In genomic region chr2:23791030-23791429, GRCh38 we compare ENCODE assay signal across 13 cellular contexts.
A peak's percentile ranks its signal among the peaks of the same experiment; 100 is the strongest.
DNase-seq lines count a peak whose midpoint lies in the region; ATAC-seq, FAIRE-seq and TF ChIP-seq lines count a peak whose summit lies in the region.
"Had no signal": no experiment of that assay in that cellular context is flagged by ENCODE, and none has a peak within 500 bp of the region (broad histone marks: within the 10 kb centered on the region; RNA-seq: fewer than 3 reads in every experiment).

No MANE protein-coding gene starts in this region.

- TF ChIP-seq CTCF in endothelial cell of umbilical vein (IDR thresholded peaks at IDR 0.05; ENCODE audit: extremely low read depth in 1 of 2, insufficient read depth in 1 of 2, low read depth in 1 of 2, low read length in 2 of 2) = no peak
- no peak for TF ChIP-seq CTCF in vagina (IDR thresholded peaks at IDR 0.05)

- H4K20me1 ChIP-seq in endothelial cell of umbilical vein (replicated peaks; ENCODE audit: control insufficient read depth, extremely low read depth, insufficient read depth, low read length) = no peaks in the 10 kb centered on the region

- H3K4me2 ChIP-seq in endothelial cell of umbilical vein (ENCODE audit: insufficient read depth, low read length) = no peak overlapping the region

- no peaks in the 10 kb centered on the region for H3K79me2 ChIP-seq in endothelial cell of umbilical vein (ENCODE audit: control insufficient read depth, insufficient read depth, low read length)

- H3K36me3 ChIP-seq in endothelial cell of umbilical vein (ENCODE audit: control insufficient read depth in 2 of 2, extremely low read depth in 1 of 2, insufficient read depth in 2 of 2, low read length in 2 of 2) (no peaks in the 10 kb centered on the region), vagina (no peaks in the 10 kb centered on the region)

- FAIRE-seq in endothelial cell of umbilical vein (lab: Jason Lieb, UNC) = peak; percentile 77

- no peaks in the 10 kb centered on the region for H3K27me3 ChIP-seq in endothelial cell of umbilical vein (ENCODE audit: control insufficient read depth in 2 of 2, insufficient read depth in 2 of 2, low read length in 2 of 2)
- no peaks in the 10 kb centered on the region for H3K27me3 ChIP-seq in vagina

- H3K4me1 ChIP-seq in endothelial cell of umbilical vein (ENCODE audit: control insufficient read depth, extremely low read depth, insufficient read depth, low read length) (peaks cover 9% of the 10 kb centered on the region), vagina (no peaks in the 10 kb centered on the region)

- no peak overlapping the region for H3K9ac ChIP-seq in endothelial cell of umbilical vein (replicated peaks; ENCODE audit: extremely low read depth, insufficient read depth, low read length)

- DNase-seq in Daoy (ENCODE audit: low read depth) (peak; percentile 3), OCI-M1 (lab: John Stamatoyannopoulos, UW) (peak; percentile 60), endothelial cell of umbilical vein (ENCODE audit: low read depth, low spot score) (peak; percentile 75), pulmonary artery endothelial cell (ENCODE audit: low read depth, low spot score) (peak; percentile 7), vagina (ENCODE audit: extremely low spot score in 2 of 2) (no peak), DMS 273 treated with DMSO at 0.1 percent for 48 hours (lab: John Stamatoyannopoulos, UW) (no peak)
- DNase-seq: activated CD4-positive, alpha-beta T cell treated with anti-CD3 and anti-CD28 coated beads, Interleukin-2, amount 50 U/mL, for 48 hours; activated naive CD8-positive, alpha-beta T cell treated with anti-CD3 and anti-CD28 coated beads, Interleukin-2, amount 10 ng/mL, durations not matched to agents 7 days and 5 days; immature natural killer cell; naive B cell; NCI-H1694 treated with DMSO at 0.1 percent for 48 hours had no signal

- CTCF ChIA-PET in endothelial cell of umbilical vein (lab: Charles Lee) = no interaction called here

- dilution Hi-C loops in endothelial cell of umbilical vein (cut with MboI; ENCODE audit: extremely low pct_ligation_motif_present, low sequenced_read_pairs) = no loop called here

- H3K9me1 ChIP-seq in endothelial cell of umbilical vein (replicated peaks; ENCODE audit: control insufficient read depth, extremely low read depth, insufficient read depth, low read length) = no peaks in the 10 kb centered on the region

- BruUV-seq in endothelial cell of umbilical vein (replicated peaks; lab: Mats Ljungman, UMichigan) = no TSS peak

- intact Hi-C loops in endothelial cell of umbilical vein (cut with micrococcal nuclease) = no loop called here
- intact Hi-C loops in vagina (cut with DNase I) = no loop called here

- TF ChIP-seq POLR2A in endothelial cell of umbilical vein (IDR thresholded peaks at IDR 0.05; ENCODE audit: low read depth, low read length) = no peak
- no peak for TF ChIP-seq POLR2A in vagina (IDR thresholded peaks at IDR 0.05)

- ATAC-seq in HG02885 (IDR thresholded peaks at IDR 0.05; ENCODE audit: poor library complexity, unreplicated experiment) = no peak
- no peak for ATAC-seq in GM19035 (IDR thresholded peaks at IDR 0.05; ENCODE audit: unreplicated experiment)

- H3K27ac ChIP-seq in endothelial cell of umbilical vein (ENCODE audit: insufficient read depth, low read depth, low read length) = peak overlapping the region; percentile 27
- no peak overlapping the region for H3K27ac ChIP-seq in vagina

- no peak overlapping the region for H3K4me3 ChIP-seq in endothelial cell of umbilical vein (replicated peaks in 1 of 3; ENCODE audit: insufficient read depth in 1 of 3, low read depth in 1 of 3, low read length in 3 of 3)
- no peak overlapping the region for H3K4me3 ChIP-seq in vagina

- H3K9me3 ChIP-seq in endothelial cell of umbilical vein (replicated peaks; ENCODE audit: control insufficient read depth, insufficient read depth, low read length) = no peaks in the 10 kb centered on the region
- no peaks in the 10 kb centered on the region for H3K9me3 ChIP-seq in vagina

- H2AFZ ChIP-seq in endothelial cell of umbilical vein (ENCODE audit: low read depth, low read length) = no peak overlapping the region

- POLR2A ChIA-PET in endothelial cell of umbilical vein (lab: Charles Lee) = no interaction called here

TF ChIP-seq in endothelial cell of umbilical vein, 7 proteins besides CTCF, POLR2A, EP300 and RAD21:
- TF ChIP-seq GATA2 (IDR thresholded peaks at IDR 0.05; ENCODE audit: insufficient read depth, insufficient read length, low read depth, low read length) (no peak), JUN (IDR thresholded peaks at IDR 0.05; ENCODE audit: borderline replicate concordance, insufficient read depth, insufficient read length, low read depth) (peak; percentile 24)

Comparison
In these comparisons a context has a peak if more than half of its experiments do, and no peak if none do; other contexts are left out.
1. DNase-seq: peak in Daoy (single experiment), OCI-M1 (single experiment), endothelial cell of umbilical vein (single experiment) and pulmonary artery endothelial cell (single experiment); none in vagina (0 of 2) and DMS 273 treated with DMSO at 0.1 percent for 48 hours (single experiment).